In the genomic region with DNA sequence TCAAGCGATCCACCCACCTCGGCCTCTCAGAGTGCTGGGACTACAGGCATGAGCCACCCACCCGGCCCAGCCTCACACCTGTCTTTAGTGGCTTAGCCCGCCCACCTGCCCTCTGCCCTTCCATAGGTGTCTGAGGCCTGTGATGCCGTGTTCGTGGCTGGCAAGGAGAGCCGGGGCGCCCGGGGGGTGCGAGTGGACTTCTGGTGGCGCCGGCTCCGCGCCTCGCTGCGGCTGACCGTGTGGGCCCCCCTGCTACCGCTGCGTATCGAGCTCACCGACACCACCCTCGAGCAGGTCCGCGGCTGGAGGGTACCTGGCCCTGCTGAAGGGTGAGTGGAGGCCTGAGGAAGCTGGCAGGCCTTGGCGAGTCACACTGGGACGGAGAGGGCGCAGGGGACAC, we compare ENCODE assay signal across 27 cellular contexts. TPM values are rescaled to one million over a fixed set of nuclear protein-coding genes. Genes with fewer than 3 reads are reported as not detected.
DNase-seq lines count a peak whose midpoint lies in the region; ATAC-seq and TF ChIP-seq lines count a peak whose summit lies in the region.
"Had no signal": no experiment of that assay in that cellular context is flagged by ENCODE, and none has a peak within 500 bp of the region (broad histone marks: within the 10 kb centered on the region; RNA-seq: fewer than 3 reads in every experiment).

No MANE protein-coding gene starts in this region.

- H3K4me3 Mint-ChIP-seq in activated B cell treated with CpG ODN at 0.5 μM for 24 hours (no peak overlapping the region), Caco-2 (ENCODE audit: unreplicated experiment) (no peak overlapping the region)

- intact Hi-C loops in activated B cell treated with CpG ODN at 0.5 μM for 24 hours (cut with micrococcal nuclease): loop anchor here (2.0 kb wide), 1 partner anchor 137 kb away; no protein-coding TSS in a partner anchor
- intact Hi-C loops in posterior vena cava (cut with DNase I): no loop called here
- intact Hi-C loops in Caco-2 (cut with micrococcal nuclease; ENCODE audit: unreplicated experiment): no loop called here

- TF ChIP-seq CTCF in DOHH2 (IDR thresholded peaks at IDR 0.05; ENCODE audit: low read depth, low read length, poor library complexity, severe bottlenecking): no peak
- TF ChIP-seq CTCF in HEK293 (tag by site-specific recombination; IDR thresholded peaks at IDR 0.05): no peak
- TF ChIP-seq CTCF in activated B cell treated with CpG ODN at 0.5 μM for 24 hours (IDR thresholded peaks at IDR 0.05): no peak
- no peak for TF ChIP-seq CTCF in Caco-2 (IDR thresholded peaks at IDR 0.05; ENCODE audit: insufficient read depth in 1 of 2, low read depth in 1 of 2, low read length in 1 of 2, severe bottlenecking in 1 of 2, unreplicated experiment in 1 of 2)

- H3K27ac ChIP-seq in DOHH2 (ENCODE audit: low read depth, low read length) (peak overlapping the region; percentile 96), HEK293 (ENCODE audit: extremely low read depth, low read depth, low read length) (no peak overlapping the region)
- H3K27ac ChIP-seq: A549, GM23248, KMS-11, SK-N-MC had no signal

- peaks cover 43% of the 10 kb centered on the region for H3K4me1 ChIP-seq in DOHH2 (ENCODE audit: control insufficient read depth, low read length)
- no peaks in the 10 kb centered on the region for H3K4me1 ChIP-seq in HEK293 (ENCODE audit: control insufficient read depth, insufficient read depth, low read length)
- no peaks in the 10 kb centered on the region for H3K4me1 ChIP-seq in Caco-2
- H3K4me1 ChIP-seq: A549, BE2C, HAP-1 had no signal

- no peaks in the 10 kb centered on the region for H3K9me2 ChIP-seq in DOHH2 (replicated peaks; ENCODE audit: control insufficient read depth, low read length)

- peaks cover 18% of the 10 kb centered on the region for H3K36me3 ChIP-seq in DOHH2 (ENCODE audit: control insufficient read depth, low read length)
- H3K36me3 ChIP-seq in HEK293 (ENCODE audit: control insufficient read depth in 2 of 2, insufficient read depth in 1 of 2, low read length in 2 of 2): peaks cover 0 to 71% of the 10 kb centered on the region in 2 experiments; a peak in 1 of 3 replicates
- peaks cover 3% of the 10 kb centered on the region for H3K36me3 ChIP-seq in Caco-2 (ENCODE audit: control insufficient read depth, insufficient read depth, low read length)

- no peaks in the 10 kb centered on the region for H3K27me3 Mint-ChIP-seq in activated B cell treated with CpG ODN at 0.5 μM for 24 hours
- no peaks in the 10 kb centered on the region for H3K27me3 Mint-ChIP-seq in Caco-2 (ENCODE audit: insufficient read depth, unreplicated experiment)

- H3K9me3 Mint-ChIP-seq in activated B cell treated with CpG ODN at 0.5 μM for 24 hours: no peaks in the 10 kb centered on the region
- H3K9me3 Mint-ChIP-seq in Caco-2 (ENCODE audit: unreplicated experiment): no peaks in the 10 kb centered on the region

- H3K4me2 ChIP-seq in DOHH2 (ENCODE audit: low read length): peak overlapping the region; percentile 88
- H3K4me2 ChIP-seq: A549, KMS-11 had no signal

- peaks cover 48% of the 10 kb centered on the region for H3K4me1 Mint-ChIP-seq in activated B cell treated with CpG ODN at 0.5 μM for 24 hours
- H3K4me1 Mint-ChIP-seq in Caco-2 (ENCODE audit: low read depth, unreplicated experiment): no peaks in the 10 kb centered on the region

- no peak for ATAC-seq in activated B cell treated with CpG ODN at 0.5 μM for 24 hours (ENCODE audit: low read depth)
- ATAC-seq in GM19351 (IDR thresholded peaks at IDR 0.05; ENCODE audit: unreplicated experiment): no peak
- no peak for ATAC-seq in GM21528 (IDR thresholded peaks at IDR 0.05; ENCODE audit: low FRiP score, unreplicated experiment)
- ATAC-seq: A549, PC-3 had no signal

- H3K4me3 ChIP-seq in DOHH2 (ENCODE audit: low read length) (peak overlapping the region; percentile 70; the same call in 1 of the 2 replicates), HEK293 (ENCODE audit: low read depth, low read length) (no peak overlapping the region), Caco-2 (ENCODE audit: low read depth, low read length) (no peak overlapping the region)
- H3K4me3 ChIP-seq: A549, GM23248, HAP-1, SK-N-MC had no signal

- H3K36me3 Mint-ChIP-seq in activated B cell treated with CpG ODN at 0.5 μM for 24 hours (ENCODE audit: low read depth) (peaks cover 16% of the 10 kb centered on the region), Caco-2 (ENCODE audit: insufficient read depth, unreplicated experiment) (peaks cover 24% of the 10 kb centered on the region)

- H3K27me3 ChIP-seq in DOHH2 (ENCODE audit: control insufficient read depth, low read length): no peaks in the 10 kb centered on the region
- H3K27me3 ChIP-seq in Caco-2 (replicated peaks; ENCODE audit: control insufficient read depth, insufficient read depth, low read length): no peaks in the 10 kb centered on the region
- H3K27me3 ChIP-seq: BE2C had no signal

- H3K9me3 ChIP-seq in DOHH2 (ENCODE audit: control insufficient read depth, insufficient read depth, low read length) (no peaks in the 10 kb centered on the region), HEK293 (ENCODE audit: control insufficient read depth, insufficient read depth, low read depth, low read length) (no peaks in the 10 kb centered on the region), Caco-2 (no peaks in the 10 kb centered on the region)
- H3K9me3 ChIP-seq: A549, BE2C, HAP-1 had no signal

- BruUV-seq in Caco-2 (replicated peaks; lab: Mats Ljungman, UMichigan): no TSS peak

- no peaks in the 10 kb centered on the region for H4K20me1 ChIP-seq in DOHH2 (ENCODE audit: control insufficient read depth, insufficient read depth, low read depth, low read length)

- POLR2A ChIA-PET in HEK293 (lab: Yijun Ruan, JAX) (interaction anchor here (1.0 kb wide), 2 partner anchors 15 to 20 kb away, joined by 3 read pairs; no protein-coding TSS in a partner anchor), activated B cell treated with CpG ODN at 0.5 μM for 24 hours (lab: Charles Lee) (interaction anchor here (1.0 to 10.8 kb wide), 4 partner anchors 9 to 28 kb away, joined by 3 to 191 read pairs (median 36); a partner anchor contains a TSS), Caco-2 (lab: Charles Lee) (interaction anchor here (1.0 kb wide), 1 partner anchor 20 kb away, joined by 3 read pairs; a partner anchor contains a TSS)

- no peaks in the 10 kb centered on the region for H3K79me2 ChIP-seq in DOHH2 (ENCODE audit: control insufficient read depth, low read length)

- CTCF ChIA-PET in HEK293 (lab: Yijun Ruan, JAX) (interaction anchor here (0.7 kb wide), 1 partner anchor 196 kb away, joined by 4 read pairs; no protein-coding TSS in a partner anchor), activated B cell treated with CpG ODN at 0.5 μM for 24 hours (lab: Charles Lee) (interaction anchor here (3.5 kb wide), 1 partner anchor 18 kb away, joined by 33 read pairs; no protein-coding TSS in a partner anchor), Caco-2 (lab: Charles Lee) (no interaction called here)

- no peak for DNase-seq in activated B cell treated with CpG ODN at 0.5 μM for 24 hours
- DNase-seq in posterior vena cava (ENCODE audit: low spot score): peak; percentile 77
- no peak for DNase-seq in NCI-H2227 treated with DMSO at 0.1 percent for 48 hours (lab: John Stamatoyannopoulos, UW)
- no peak for DNase-seq in Caco-2
- DNase-seq: BE2C, DMS79 treated with DMSO at 0.1 percent for 48 hours, GM23248, MV-4-11, NCI-H1105 treated with DMSO at 0.1 percent for 48 hours, NCI-H1694, NCI-H2081 treated with DMSO at 0.1 percent for 48 hours, NCI-H2171 treated with DMSO at 0.1 percent for 48 hours, NCI-H446, NCI-H526, PC-3, SHP77 treated with DMSO at 0.1 percent for 48 hours, SW 1271 had no signal

- peaks cover 21% of the 10 kb centered on the region for H3F3A ChIP-seq in DOHH2 (ENCODE audit: control insufficient read depth, insufficient read depth)

- peak overlapping the region; percentile 89 for H3K27ac Mint-ChIP-seq in activated B cell treated with CpG ODN at 0.5 μM for 24 hours
- H3K27ac Mint-ChIP-seq in Caco-2 (ENCODE audit: unreplicated experiment): no peak overlapping the region

TF ChIP-seq in HEK293, 187 proteins besides CTCF, POLR2A, EP300 and RAD21:
- TF ChIP-seq, protein P1, sequence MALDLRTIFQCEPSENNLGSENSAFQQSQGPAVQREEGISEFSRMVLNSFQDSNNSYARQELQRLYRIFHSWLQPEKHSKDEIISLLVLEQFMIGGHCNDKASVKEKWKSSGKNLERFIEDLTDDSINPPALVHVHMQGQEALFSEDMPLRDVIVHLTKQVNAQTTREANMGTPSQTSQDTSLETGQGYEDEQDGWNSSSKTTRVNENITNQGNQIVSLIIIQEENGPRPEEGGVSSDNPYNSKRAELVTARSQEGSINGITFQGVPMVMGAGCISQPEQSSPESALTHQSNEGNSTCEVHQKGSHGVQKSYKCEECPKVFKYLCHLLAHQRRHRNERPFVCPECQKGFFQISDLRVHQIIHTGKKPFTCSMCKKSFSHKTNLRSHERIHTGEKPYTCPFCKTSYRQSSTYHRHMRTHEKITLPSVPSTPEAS (tag by site-specific recombination; IDR thresholded peaks at IDR 0.05): no peak
- 0 out of 2 replicates have a peak, but pooled peaks have one; percentile 25 for TF ChIP-seq EGR2 (tag by site-specific recombination; IDR thresholded peaks at IDR 0.05; ENCODE audit: low read depth)
- TF ChIP-seq ZNF664 (tag by site-specific recombination; IDR thresholded peaks at IDR 0.05): no peak
- no peak for TF ChIP-seq ZBTB48 (tag by site-specific recombination; IDR thresholded peaks at IDR 0.05)

RNA-seq across cellular contexts. Expression of a gene that starts 9.2 kb away (rescaled TPM):
- 8.2 and 8.7 TPM in 2 replicates for total RNA-seq in activated B cell treated with CpG ODN at 0.5 μM for 24 hours
- 1 to 10 TPM; 5.4 to 7.7 TPM for total RNA-seq in posterior vena cava
- total RNA-seq in Caco-2 (2022): 86.6 and 97.3 TPM in 2 replicates

RNA-seq across cellular contexts. Expression of a gene that starts 18.6 kb away (rescaled TPM):
- 76.4 and 77.8 TPM in 2 replicates for total RNA-seq in activated B cell treated with CpG ODN at 0.5 μM for 24 hours
- total RNA-seq in posterior vena cava: 10 to 100 TPM; 27.4 to 29.3 TPM
- 0.43 and 0.84 TPM in 2 replicates for total RNA-seq in Caco-2 (2022)
- total RNA-seq: PC-3 had no signal

RNA-seq across cellular contexts. Expression of a gene that starts 19.5 kb away (rescaled TPM):
- total RNA-seq in activated B cell treated with CpG ODN at 0.5 μM for 24 hours: 117 and 121 TPM in 2 replicates
- 100 to 1,000 TPM; 118 to 125 TPM for total RNA-seq in posterior vena cava
- 82.3 and 91.9 TPM in 2 replicates for total RNA-seq in Caco-2 (2022)

RNA-seq across cellular contexts. Expression of a gene that starts 27.0 kb away (rescaled TPM):
- total RNA-seq in activated B cell treated with CpG ODN at 0.5 μM for 24 hours (143 and 164 TPM in 2 replicates), posterior vena cava (10 to 100 TPM; 47.6 to 50.9 TPM), Caco-2 (2022) (180 and 183 TPM in 2 replicates)

RNA-seq across cellular contexts. Expression of a gene that starts 38.1 kb away (rescaled TPM):
- total RNA-seq in activated B cell treated with CpG ODN at 0.5 μM for 24 hours (6.7 and 12.0 TPM in 2 replicates), posterior vena cava (under 1 TPM; 0.43 to 0.93 TPM), Caco-2 (2022) (0.23 TPM in 2 replicates)
- total RNA-seq: GM23248, HT1080, PC-3, RPMI7951 had no signal

Comparison
In these comparisons a context has a peak if more than half of its experiments do, and no peak if none do; other contexts are left out.
1. RNA of a gene that starts 18.6 kb away (total RNA-seq): 76.4 to 77.8 TPM in activated B cell treated with CpG ODN at 0.5 μM for 24 hours and 27.4 to 29.3 TPM in posterior vena cava; 0.43 to 0.84 TPM in Caco-2; every median in the first group is over 10 times any median in the second.